In genomic region chr3:109835958-109836357, GRCh38 we compare ENCODE assay signal across 8 cellular contexts.
"Had no signal": no experiment of that assay in that cellular context is flagged by ENCODE, and none has a peak within 500 bp of the region (broad histone marks: within the 10 kb centered on the region; RNA-seq: fewer than 3 reads in every experiment).

No MANE protein-coding gene starts in this region.

- H3K4me2 ChIP-seq: KMS-11 had no signal

- DNase-seq: IMR-90, Karpas-422, KBM-7, KG1 had no signal

- H3K4me3 ChIP-seq: K562 had no signal

- ATAC-seq: HepG2, K562 had no signal

- H3K27ac ChIP-seq: HL-60, KMS-11 had no signal

- FAIRE-seq: HepG2, K562 had no signal

- H3K9ac ChIP-seq: KMS-11 had no signal
